31 cellular contexts compared by ENCODE assay signal in the genomic region with DNA sequence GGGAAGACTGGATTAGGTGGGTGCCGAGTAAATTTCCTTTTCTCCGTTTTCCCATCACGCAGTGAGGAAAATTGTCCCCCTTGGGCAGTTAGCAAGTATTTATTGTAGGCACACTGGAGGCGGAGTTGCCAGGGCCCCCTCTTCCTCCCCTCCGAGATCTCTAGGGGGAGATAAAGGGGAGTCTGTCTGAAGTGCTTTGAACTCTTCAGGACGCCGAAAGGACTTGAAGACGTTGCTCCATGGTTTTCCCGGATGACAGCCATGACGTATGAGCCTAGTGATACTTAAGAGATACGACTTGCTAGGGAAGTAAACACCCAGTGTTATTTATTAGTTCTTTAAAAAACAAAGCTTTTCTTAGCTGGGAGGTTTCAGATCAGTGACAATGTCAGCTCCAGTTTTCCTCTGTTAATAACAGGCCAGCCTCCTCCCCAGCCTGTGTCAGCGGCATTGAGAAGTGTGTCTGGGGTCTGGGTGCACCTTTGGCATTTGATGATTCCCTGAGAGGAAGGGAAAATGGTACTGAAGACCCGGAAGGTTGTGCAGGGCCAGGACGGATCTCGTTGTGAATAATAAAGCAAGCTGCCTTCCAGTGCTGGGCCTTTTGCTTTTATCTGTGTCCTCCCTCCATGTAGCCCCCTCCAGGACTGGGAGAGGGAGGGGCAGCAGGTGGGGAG.
DNase-seq lines count a peak whose midpoint lies in the region; ATAC-seq and TF ChIP-seq lines count a peak whose summit lies in the region.
"Had no signal": no experiment of that assay in that cellular context is flagged by ENCODE, and none has a peak within 500 bp of the region (broad histone marks: within the 10 kb centered on the region; RNA-seq: fewer than 3 reads in every experiment).

No MANE protein-coding gene starts in this region.

- TF ChIP-seq CTCF in cardiac muscle cell (IDR thresholded peaks at IDR 0.05; ENCODE audit: low read depth, low read length) (no peak), neural crest cell (conservative IDR thresholded peaks at IDR 0.05) (no peak)

- H3K27ac Mint-ChIP-seq in neural crest cell (ENCODE audit: unreplicated experiment): peak overlapping the region; percentile 85
- H3K27ac Mint-ChIP-seq: activated B cell treated with CpG ODN at 0.5 μM for 24 hours; activated CD8-positive, alpha-beta memory T cell treated with anti-CD3 and anti-CD28 coated beads, Interleukin-2, amount 10 ng/mL, durations not matched to agents 7 days and 5 days; activated T-cell treated with anti-CD3 and anti-CD28 coated beads, Interleukin-2, amount 50 U/mL, for 72 hours; CD4-positive, alpha-beta T cell; IgD-negative memory B cell had no signal

- DNase-seq in cardiac muscle cell (ENCODE audit: low read depth in 1 of 2, low spot score in 1 of 2) (no peak), Right ventricle myocardium superior (no peak), foreskin melanocyte (peak; percentile 41), neural crest cell (ENCODE audit: low read depth, low spot score) (no peak), caudate nucleus (lab: John Stamatoyannopoulos, UW) (no peak), kidney glomerular epithelial cell (lab: John Stamatoyannopoulos, UW) (no peak)
- no peak for DNase-seq in effector CD8-positive, alpha-beta T cell (lab: John Stamatoyannopoulos, UW)
- DNase-seq: 8988T; activated B cell treated with CpG ODN at 0.5 μM for 24 hours; activated CD8-positive, alpha-beta memory T cell treated with anti-CD3 and anti-CD28 coated beads, Interleukin-2, amount 10 ng/mL, durations not matched to agents 7 days and 5 days; activated naive CD4-positive, alpha-beta T cell; activated T-cell treated with anti-CD3 and anti-CD28 coated beads, Interleukin-2, amount 50 U/mL, for 72 hours; body of pancreas; CD4-positive, alpha-beta T cell; EL; GM23248; head of caudate nucleus; naive B cell; NCI-H1092; NCI-H187 treated with DMSO at 0.1 percent for 48 hours; NCI-H226; NCI-H69; SIG-M5; stimulated activated CD4-positive, alpha-beta T cell treated with anti-CD3 and anti-CD28 coated beads, Interleukin-4, amount 100 ng/mL, for 1 hour; trophoblast cell had no signal

- H3K36me3 ChIP-seq in cardiac muscle cell: no peaks in the 10 kb centered on the region
- H3K36me3 ChIP-seq: Peyer's patch, right atrium auricular region had no signal

- H3K27me3 ChIP-seq in cardiac muscle cell: no peaks in the 10 kb centered on the region
- H3K27me3 ChIP-seq: body of pancreas, Peyer's patch, right atrium auricular region had no signal

- no peaks in the 10 kb centered on the region for H3K9me3 ChIP-seq in cardiac muscle cell (ENCODE audit: low read depth)
- H3K9me3 ChIP-seq: body of pancreas, Peyer's patch, right atrium auricular region had no signal

- peaks cover 55% of the 10 kb centered on the region for H3K4me1 Mint-ChIP-seq in neural crest cell
- H3K4me1 Mint-ChIP-seq: activated B cell treated with CpG ODN at 0.5 μM for 24 hours, IgD-negative memory B cell had no signal

- intact Hi-C loops in Right ventricle myocardium superior (cut with DNase I): no loop called here

- ATAC-seq in Right ventricle myocardium superior (ENCODE audit: poor library complexity): no peak
- ATAC-seq in HG03135 (IDR thresholded peaks at IDR 0.05; ENCODE audit: unreplicated experiment): no peak
- ATAC-seq: activated CD8-positive, alpha-beta memory T cell treated with anti-CD3 and anti-CD28 coated beads, Interleukin-2, amount 10 ng/mL, durations not matched to agents 7 days and 5 days; activated T-cell treated with anti-CD3 and anti-CD28 coated beads, Interleukin-2, amount 50 U/mL, for 72 hours; body of pancreas; GM12878 had no signal

- H3K36me3 Mint-ChIP-seq in neural crest cell (ENCODE audit: low read depth): peaks cover 2% of the 10 kb centered on the region
- H3K36me3 Mint-ChIP-seq: activated CD8-positive, alpha-beta memory T cell treated with anti-CD3 and anti-CD28 coated beads, Interleukin-2, amount 10 ng/mL, durations not matched to agents 7 days and 5 days; IgD-negative memory B cell; naive B cell had no signal

- peaks cover 30% of the 10 kb centered on the region for H3K4me1 ChIP-seq in cardiac muscle cell (ENCODE audit: low read depth)

- peak overlapping the region; percentile 68 for H3K27ac ChIP-seq in cardiac muscle cell
- H3K27ac ChIP-seq in caudate nucleus (ENCODE audit: low read depth, low read length): no peak overlapping the region
- H3K27ac ChIP-seq: body of pancreas, epithelial cell of prostate, GM23248, Peyer's patch, right atrium auricular region had no signal

- no peak overlapping the region for H3K4me3 ChIP-seq in cardiac muscle cell
- H3K4me3 ChIP-seq: body of pancreas, GM12878, GM23248, Peyer's patch, right atrium auricular region had no signal

- no peaks in the 10 kb centered on the region for H3K27me3 Mint-ChIP-seq in neural crest cell (ENCODE audit: low read depth)

- H3K4me3 Mint-ChIP-seq in neural crest cell: peak overlapping the region; percentile 79
- H3K4me3 Mint-ChIP-seq: activated B cell treated with CpG ODN at 0.5 μM for 24 hours; activated CD8-positive, alpha-beta memory T cell treated with anti-CD3 and anti-CD28 coated beads, Interleukin-2, amount 10 ng/mL, durations not matched to agents 7 days and 5 days; activated T-cell treated with anti-CD3 and anti-CD28 coated beads, Interleukin-2, amount 50 U/mL, for 72 hours; CD4-positive, alpha-beta T cell; IgD-negative memory B cell had no signal

- no peaks in the 10 kb centered on the region for H3K9me3 Mint-ChIP-seq in neural crest cell
- H3K9me3 Mint-ChIP-seq: activated B cell treated with CpG ODN at 0.5 μM for 24 hours; activated T-cell treated with anti-CD3 and anti-CD28 coated beads, Interleukin-2, amount 50 U/mL, for 72 hours; CD4-positive, alpha-beta T cell had no signal
